In the genomic region with DNA sequence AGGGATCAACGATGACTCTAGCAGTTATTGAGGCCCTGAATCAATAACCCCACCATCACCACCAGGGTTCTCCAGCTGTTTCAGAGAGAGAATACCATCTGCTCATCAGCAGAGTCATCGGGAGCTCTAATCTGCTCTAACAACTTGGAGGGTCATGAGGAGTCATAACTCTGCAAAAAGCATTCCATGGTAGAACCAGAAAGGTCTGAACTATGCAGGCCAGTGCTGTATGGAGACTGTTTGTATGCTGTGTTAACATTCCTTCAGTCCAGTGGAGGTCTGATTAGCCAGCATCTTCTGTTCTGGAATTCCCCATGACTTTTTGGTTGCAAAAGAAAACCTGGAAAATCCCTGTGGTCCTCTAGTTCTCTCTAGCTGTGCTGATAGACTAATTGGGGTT, we compare ENCODE assay signal across 11 cellular contexts. TPM values are rescaled to one million over a fixed set of nuclear protein-coding genes. Genes with fewer than 3 reads are reported as not detected.
DNase-seq lines count a peak whose midpoint lies in the region; ATAC-seq and TF ChIP-seq lines count a peak whose summit lies in the region.
"Had no signal": no experiment of that assay in that cellular context is flagged by ENCODE, and none has a peak within 500 bp of the region (broad histone marks: within the 10 kb centered on the region; RNA-seq: fewer than 3 reads in every experiment).

No MANE protein-coding gene starts in this region.

- no peak for TF ChIP-seq CTCF in GM12865 (IDR thresholded peaks at IDR 0.05; ENCODE audit: insufficient read depth, low read depth, low read length, missing control alignments)
- TF ChIP-seq CTCF in fibroblast of pulmonary artery (IDR thresholded peaks at IDR 0.05; ENCODE audit: low read length, missing control alignments) = no peak
- TF ChIP-seq CTCF in H9 (conservative IDR thresholded peaks at IDR 0.05) = no peak

- H3K79me1 ChIP-seq in H9 (ENCODE audit: insufficient read depth, low read depth, low read length, poor library complexity, severe bottlenecking) = no peaks in the 10 kb centered on the region

- no peak overlapping the region for H3K4me3 ChIP-seq in GM12865 (ENCODE audit: low read depth, low read length)
- H3K4me3 ChIP-seq in SJCRH30 = no peak overlapping the region
- no peak overlapping the region for H3K4me3 ChIP-seq in fibroblast of pulmonary artery (replicated peaks; ENCODE audit: low read depth, low read length)
- no peak overlapping the region for H3K4me3 ChIP-seq in skeletal muscle satellite cell (ENCODE audit: low read length)

- H3K27me3 ChIP-seq in SJCRH30 (no peaks in the 10 kb centered on the region), skeletal muscle satellite cell (ENCODE audit: control insufficient read depth, insufficient read depth, low read length) (no peaks in the 10 kb centered on the region), H9 (ENCODE audit: insufficient read depth, low read length) (no peaks in the 10 kb centered on the region)

- no peak overlapping the region for H3K18ac ChIP-seq in H9 (ENCODE audit: insufficient read length, low read depth, low read length)

- H3K9me3 ChIP-seq in SJCRH30 (replicated peaks) (peaks cover 5% of the 10 kb centered on the region), skeletal muscle satellite cell (replicated peaks; ENCODE audit: low read length) (no peaks in the 10 kb centered on the region), H9 (ENCODE audit: control insufficient read depth, low read depth, low read length) (no peaks in the 10 kb centered on the region)

- H3K23ac ChIP-seq in H9 (ENCODE audit: insufficient read length, low read depth, low read length) = no peak overlapping the region

- no peaks in the 10 kb centered on the region for H3K79me2 ChIP-seq in H9 (ENCODE audit: insufficient read depth, low read length)

- no peak overlapping the region for H3K27ac Mint-ChIP-seq in H9

- no peak overlapping the region for H2AFZ ChIP-seq in H9 (ENCODE audit: low read length)

- ATAC-seq in HG03108 (IDR thresholded peaks at IDR 0.05; ENCODE audit: unreplicated experiment) = no peak

- peaks cover 0 to 11% of the 10 kb centered on the region in 2 experiments; a peak in 2 of 5 replicates for H3K9me3 Mint-ChIP-seq in H9

- no peak overlapping the region for H2AK5ac ChIP-seq in H9 (ENCODE audit: insufficient read length, low read length)

- H3K4me2 ChIP-seq in skeletal muscle satellite cell (ENCODE audit: low read length) (no peak overlapping the region), H9 (ENCODE audit: insufficient read depth, insufficient read length, low read length) (no peak overlapping the region)

- no peak overlapping the region for H4K8ac ChIP-seq in H9 (replicated peaks; ENCODE audit: insufficient read length, low read depth, low read length)

- no peak overlapping the region for H3K56ac ChIP-seq in H9 (ENCODE audit: insufficient read length, low read depth, low read length)

- no peak overlapping the region for H3T11ph ChIP-seq in H9 (ENCODE audit: low read length)

- H2BK15ac ChIP-seq in H9 (ENCODE audit: low read depth, low read length) = no peak overlapping the region

- no peaks in the 10 kb centered on the region for H3K23me2 ChIP-seq in H9 (ENCODE audit: insufficient read length, low read depth, low read length, poor library complexity, severe bottlenecking)

- H2BK20ac ChIP-seq in H9 (ENCODE audit: low read depth, low read length, poor library complexity, severe bottlenecking) = no peak overlapping the region

- H4K91ac ChIP-seq in H9 (ENCODE audit: insufficient read length, low read depth, low read length) = no peak overlapping the region

- no peaks in the 10 kb centered on the region for H4K20me1 ChIP-seq in H9 (ENCODE audit: control insufficient read depth, insufficient read depth, insufficient read length)

- no peak overlapping the region for H3K14ac ChIP-seq in H9 (ENCODE audit: insufficient read depth, low read length)

- H3K4me1 ChIP-seq in SJCRH30 = peaks cover 54% of the 10 kb centered on the region
- peaks cover 78% of the 10 kb centered on the region for H3K4me1 ChIP-seq in skeletal muscle satellite cell (ENCODE audit: control insufficient read depth, insufficient read depth, low read length)
- no peaks in the 10 kb centered on the region for H3K4me1 ChIP-seq in H9 (ENCODE audit: insufficient read depth, low read length)

- peak overlapping the region; percentile 30 for H3K27ac ChIP-seq in SJCRH30
- H3K27ac ChIP-seq in H9 (ENCODE audit: insufficient read length, low read depth, low read length) = no peak overlapping the region

- H3K9ac ChIP-seq in skeletal muscle satellite cell (ENCODE audit: low read depth, low read length) (peak overlapping the region; percentile 89), H9 (ENCODE audit: extremely low read depth, insufficient read length, low read length) (no peak overlapping the region)

- H2BK5ac ChIP-seq in H9 (ENCODE audit: insufficient read length, low read length) = no peak overlapping the region

- H3K4me1 Mint-ChIP-seq in H9 = peaks cover 4 to 10% of the 10 kb centered on the region in 2 experiments; a peak in 3 of 4 replicates

- whole genome bisulfite sequencing in H9 (ENCODE audit: extremely low coverage, insufficient read length, low lambda C conversion rate) = no CpG with 5 or more reads among the region's 2 CpGs

- no peak overlapping the region for H2BK120ac ChIP-seq in H9 (ENCODE audit: low read depth, low read length, poor library complexity, severe bottlenecking)

- H3K4me3 Mint-ChIP-seq in H9 = no peak overlapping the region

- no peaks in the 10 kb centered on the region for H3K36me3 ChIP-seq in SJCRH30
- H3K36me3 ChIP-seq in skeletal muscle satellite cell (ENCODE audit: insufficient read depth, low read length) = no peaks in the 10 kb centered on the region

- H2BK12ac ChIP-seq in H9 (ENCODE audit: insufficient read length, low read depth, low read length) = no peak overlapping the region

- H4K5ac ChIP-seq in H9 (ENCODE audit: insufficient read length, low read depth, low read length) = no peak overlapping the region

- no peak overlapping the region for H3K4ac ChIP-seq in H9 (ENCODE audit: low read depth, low read length)

- DNase-seq in GM12865 (ENCODE audit: low read depth) (peak; percentile 39), SJCRH30 (peak; percentile 32 to 44), fibroblast of pulmonary artery (ENCODE audit: low read depth) (peak; percentile 88), NCI-H748 (lab: John Stamatoyannopoulos, UW; ENCODE audit: unreplicated experiment) (no peak), H9 (no peak)
- no peak for DNase-seq in effector CD4-positive, alpha-beta T cell
- DNase-seq: GF-D8, midbrain, NCI-H2227 treated with DMSO at 0.1 percent for 48 hours had no signal

- H3K27me3 Mint-ChIP-seq in H9 (ENCODE audit: low read depth) = no peaks in the 10 kb centered on the region

- H3K36me3 Mint-ChIP-seq in H9 (ENCODE audit: insufficient read depth in 1 of 3, low read depth in 3 of 3) = peaks cover 0 to 12% (median 0%) of the 10 kb centered on the region in 3 experiments; a peak in 3 of 7 replicates

RNA-seq across cellular contexts. Expression of a gene that starts 9.4 kb away (rescaled TPM):
- total RNA-seq in SJCRH30 (2014; rRNA removed; shearing (Covaris generic)) = 3.7 and 3.8 TPM in 2 replicates
- total RNA-seq in skeletal muscle satellite cell (2012; rRNA removed) = 0.25 and 2.2 TPM in 2 replicates
- not detected in 2 replicates for total RNA-seq in H9 (2021)

Comparison
In these comparisons a context has a peak if more than half of its experiments do, and no peak if none do; other contexts are left out.
1. DNase-seq: peak in GM12865 (single experiment), SJCRH30 (2 of 2) and fibroblast of pulmonary artery (single experiment); none in NCI-H748 (single experiment), effector CD4-positive, alpha-beta T cell (single experiment) and H9 (single experiment).